In genomic region chr10:3248526-3249255, GRCh38 we compare ENCODE assay signal across 9 cellular contexts.
DNase-seq lines count a peak whose midpoint lies in the region; ATAC-seq and TF ChIP-seq lines count a peak whose summit lies in the region.
"Had no signal": no experiment of that assay in that cellular context is flagged by ENCODE, and none has a peak within 500 bp of the region (broad histone marks: within the 10 kb centered on the region; RNA-seq: fewer than 3 reads in every experiment).

No MANE protein-coding gene starts in this region.

- H3K36me3 ChIP-seq in neuron (ENCODE audit: insufficient read depth, low read length) = no peaks in the 10 kb centered on the region

- no peak for TF ChIP-seq CTCF in epithelial cell of esophagus (IDR thresholded peaks at IDR 0.05; ENCODE audit: insufficient read depth, low read depth, low read length, missing control alignments)

- H3K4me3 ChIP-seq in epithelial cell of esophagus (ENCODE audit: low read length) = no peak overlapping the region
- H3K4me3 ChIP-seq in neuron (ENCODE audit: low read length) = no peak overlapping the region

- DNase-seq in AG20443 (ENCODE audit: low spot score) (peak; percentile 88), NCI-H748 treated with DMSO at 0.1 percent for 48 hours (lab: John Stamatoyannopoulos, UW) (peak; percentile 50), epithelial cell of esophagus (ENCODE audit: low read depth) (peak; percentile 93)
- DNase-seq in activated CD4-positive, alpha-beta T cell treated with anti-CD3 and anti-CD28 coated beads for 1 hour = no peak
- DNase-seq: activated T-cell treated with anti-CD3 and anti-CD28 coated beads, Interleukin-2, amount 50 U/mL, for 72 hours had no signal

- ATAC-seq in HG02610 (IDR thresholded peaks at IDR 0.05; ENCODE audit: unreplicated experiment) (no peak), GM18861 (IDR thresholded peaks at IDR 0.05; ENCODE audit: unreplicated experiment) (no peak), HG03095 (IDR thresholded peaks at IDR 0.05; ENCODE audit: unreplicated experiment) (no peak)

- no peaks in the 10 kb centered on the region for H3K9me3 ChIP-seq in neuron (ENCODE audit: low read length)

- peaks cover 9% of the 10 kb centered on the region for H3K4me1 ChIP-seq in neuron (ENCODE audit: insufficient read depth, low read length)

- peak overlapping the region; percentile 76 for H2AFZ ChIP-seq in neuron (ENCODE audit: low read depth, low read length)

- H3K27me3 ChIP-seq in neuron (ENCODE audit: insufficient read depth, low read length) = no peaks in the 10 kb centered on the region
